ENCODE assay signal across 2 cellular contexts in genomic region chr10:17547026-17547425, GRCh38.
TF ChIP-seq lines count a peak whose summit lies in the region.

No MANE protein-coding gene starts in this region.

TF ChIP-seq in IMR-90, 13 proteins besides CTCF, POLR2A, EP300 and RAD21 (continued from another document):
- TF ChIP-seq MAFK (IDR thresholded peaks at IDR 0.05; ENCODE audit: low read depth, low read length) (no peak), ELK1 (IDR thresholded peaks at IDR 0.05; ENCODE audit: borderline replicate concordance, low read depth, low read length) (no peak), USF2 (IDR thresholded peaks at IDR 0.05; ENCODE audit: low read depth, low read length) (no peak), MXI1 (IDR thresholded peaks at IDR 0.05; ENCODE audit: borderline replicate concordance, low read depth, low read length) (no peak), RCOR1 (IDR thresholded peaks at IDR 0.05; ENCODE audit: insufficient replicate concordance, low read length) (no peak), CEBPB (IDR thresholded peaks at IDR 0.05; ENCODE audit: low read depth, low read length) (no peak)

TF ChIP-seq in SK-N-SH, 30 proteins besides CTCF, POLR2A, EP300 and RAD21:
- no peak for TF ChIP-seq REST (IDR thresholded peaks at IDR 0.05; ENCODE audit: low read depth, low read length)
- no peak for TF ChIP-seq RCOR1 (IDR thresholded peaks at IDR 0.05; ENCODE audit: low read length)
- no peak for TF ChIP-seq MXI1 (IDR thresholded peaks at IDR 0.05; ENCODE audit: low read depth, low read length)
- TF ChIP-seq GATA2 (CRISPR knock-in tag; IDR thresholded peaks at IDR 0.05), result no peak
- no peak for TF ChIP-seq TCF12 (IDR thresholded peaks at IDR 0.05)
- no peak for TF ChIP-seq RXRA (IDR thresholded peaks at IDR 0.05; ENCODE audit: borderline replicate concordance, low read depth)
- TF ChIP-seq PBX3 (IDR thresholded peaks at IDR 0.05), result no peak
- TF ChIP-seq POLR2AphosphoS5 (IDR thresholded peaks at IDR 0.05; ENCODE audit: low read depth, low read length), result no peak
- no peak for TF ChIP-seq NFIC (IDR thresholded peaks at IDR 0.05; ENCODE audit: borderline replicate concordance)
- TF ChIP-seq FOSL2 (IDR thresholded peaks at IDR 0.05; ENCODE audit: borderline replicate concordance, low read depth), result no peak
- TF ChIP-seq USF1 (IDR thresholded peaks at IDR 0.05; ENCODE audit: borderline replicate concordance, low read depth), result no peak
- TF ChIP-seq YY1 (IDR thresholded peaks at IDR 0.05; ENCODE audit: low read depth), result no peak
- TF ChIP-seq IRF3 (IDR thresholded peaks at IDR 0.05; ENCODE audit: low read depth, low read length), result no peak
- TF ChIP-seq SIN3A (IDR thresholded peaks at IDR 0.05; ENCODE audit: borderline replicate concordance, low read depth, low read length), result no peak
- no peak for TF ChIP-seq GABPA (IDR thresholded peaks at IDR 0.05; ENCODE audit: low read depth)
TF ChIP-seq in SK-N-SH: peak in this region for 0.
